In genomic region chr3:25306066-25306465, GRCh38 we compare ENCODE assay signal across 12 cellular contexts.
DNase-seq lines count a peak whose midpoint lies in the region; ATAC-seq and TF ChIP-seq lines count a peak whose summit lies in the region.
"Had no signal": no experiment of that assay in that cellular context is flagged by ENCODE, and none has a peak within 500 bp of the region (broad histone marks: within the 10 kb centered on the region; RNA-seq: fewer than 3 reads in every experiment).

No MANE protein-coding gene starts in this region.

- H3K36me3 Mint-ChIP-seq in nephron (ENCODE audit: low read depth) = no peaks in the 10 kb centered on the region
- H3K36me3 Mint-ChIP-seq: CD4-positive, alpha-beta memory T cell had no signal

- TF ChIP-seq CTCF in choroid plexus epithelial cell (conservative IDR thresholded peaks at IDR 0.05; ENCODE audit: low read depth, low read length) (no peak), nephron (IDR thresholded peaks at IDR 0.05; ENCODE audit: unreplicated experiment in 3 of 3) (no peak)

- H3K9me3 Mint-ChIP-seq in nephron = no peaks in the 10 kb centered on the region

- H3K27me3 Mint-ChIP-seq in nephron (ENCODE audit: low read depth) = no peaks in the 10 kb centered on the region
- H3K27me3 Mint-ChIP-seq: CD4-positive, alpha-beta memory T cell had no signal

- no peak overlapping the region for H3K4me3 ChIP-seq in choroid plexus epithelial cell (ENCODE audit: low read depth, low read length)
- H3K4me3 ChIP-seq: A549, HAP-1 had no signal

- ATAC-seq in HG03342 (IDR thresholded peaks at IDR 0.05; ENCODE audit: unreplicated experiment) = no peak
- ATAC-seq: A549 had no signal

- peak overlapping the region in 2 of 3 experiments; percentile 16 to 42 for H3K27ac Mint-ChIP-seq in nephron
- H3K27ac Mint-ChIP-seq: CD4-positive, alpha-beta memory T cell had no signal

- H3K4me3 Mint-ChIP-seq in nephron = no peak overlapping the region
- H3K4me3 Mint-ChIP-seq: CD4-positive, alpha-beta memory T cell had no signal

- DNase-seq in astrocyte of the hippocampus (ENCODE audit: low read depth, low spot score) = peak; percentile 17
- peak; percentile 60 for DNase-seq in choroid plexus epithelial cell (ENCODE audit: low read depth)
- no peak for DNase-seq in NCI-H128 (lab: John Stamatoyannopoulos, UW; ENCODE audit: unreplicated experiment)
- DNase-seq in D341Med (ENCODE audit: low spot score) = no peak
- DNase-seq: BE2C; CD4-positive, alpha-beta memory T cell; DND-41; GDM1 had no signal

- peaks cover 19% of the 10 kb centered on the region for H3K4me1 Mint-ChIP-seq in nephron
- H3K4me1 Mint-ChIP-seq: CD4-positive, alpha-beta memory T cell had no signal

Comparison
In these comparisons a context has a peak if more than half of its experiments do, and no peak if none do; other contexts are left out.
1. DNase-seq: peak in astrocyte of the hippocampus (single experiment) and choroid plexus epithelial cell (single experiment); none in NCI-H128 (single experiment) and D341Med (single experiment).